8 cellular contexts compared by ENCODE assay signal in genomic region chr4:67397931-67398330, GRCh38.
"Had no signal": no experiment of that assay in that cellular context is flagged by ENCODE, and none has a peak within 500 bp of the region (broad histone marks: within the 10 kb centered on the region; RNA-seq: fewer than 3 reads in every experiment).

No MANE protein-coding gene starts in this region.

- H3K4me3 ChIP-seq: GM12878 had no signal

- FAIRE-seq: G401.6, GM12878, GM12891, GM12892, GM18507, GM19239 had no signal

- DNase-seq: GDM1, GF-D8 had no signal

- ATAC-seq: GM12878 had no signal
